In the genomic region with DNA sequence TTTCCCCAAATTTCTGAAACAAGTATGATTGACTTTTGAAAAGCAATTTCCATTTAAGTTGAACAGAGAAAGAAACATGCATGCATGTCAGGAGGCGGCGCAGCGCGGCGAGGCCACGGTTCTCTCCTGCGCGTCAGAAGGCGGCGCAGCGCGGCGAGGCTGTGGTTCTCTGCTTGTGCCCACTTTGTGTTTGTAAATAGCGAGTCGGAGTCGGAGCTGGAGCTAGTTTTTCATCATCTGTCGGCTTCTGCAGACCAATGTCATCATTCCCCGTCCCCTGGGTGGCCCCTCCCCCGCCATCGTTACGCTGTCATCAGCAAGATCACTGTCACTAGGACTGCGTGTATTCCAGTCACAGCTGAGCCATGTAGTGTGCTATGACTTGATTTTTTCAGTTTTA, we compare ENCODE assay signal across 22 cellular contexts. TPM values are rescaled to one million over a fixed set of nuclear protein-coding genes. Genes with fewer than 3 reads are reported as not detected.
DNase-seq lines count a peak whose midpoint lies in the region; ATAC-seq and TF ChIP-seq lines count a peak whose summit lies in the region.
"Had no signal": no experiment of that assay in that cellular context is flagged by ENCODE, and none has a peak within 500 bp of the region (broad histone marks: within the 10 kb centered on the region; RNA-seq: fewer than 3 reads in every experiment).

No MANE protein-coding gene starts in this region.

- no peaks in the 10 kb centered on the region for H3K27me3 ChIP-seq in heart right ventricle
- H3K27me3 ChIP-seq in upper lobe of left lung: no peaks in the 10 kb centered on the region
- H3K27me3 ChIP-seq: esophagus squamous epithelium had no signal

- H3K4me1 Mint-ChIP-seq in endothelial cell (ENCODE audit: unreplicated experiment): peaks cover 51% of the 10 kb centered on the region
- peaks cover 37% of the 10 kb centered on the region for H3K4me1 Mint-ChIP-seq in nephron progenitor cell
- H3K4me1 Mint-ChIP-seq in activated naive CD4-positive, alpha-beta T cell treated with anti-CD3 and anti-CD28 coated beads, Interleukin-2, amount 10 ng/mL, durations not matched to agents 7 days and 5 days: peaks cover 37% of the 10 kb centered on the region

- H3K27ac ChIP-seq in heart right ventricle (peak overlapping the region in 8 of 10 donors; percentile 64 to 91 (median 80)), upper lobe of left lung (peak overlapping the region; percentile 71 to 79 (median 78))

- H3K9me3 ChIP-seq in heart right ventricle (no peaks in the 10 kb centered on the region), upper lobe of left lung (no peaks in the 10 kb centered on the region)
- H3K9me3 ChIP-seq: esophagus squamous epithelium had no signal

- H3K4me3 ChIP-seq in heart right ventricle (peak overlapping the region in 1 of 10 donors; percentile 18), upper lobe of left lung (no peak overlapping the region)

- H3K4me3 Mint-ChIP-seq in endothelial cell (ENCODE audit: unreplicated experiment): no peak overlapping the region
- H3K4me3 Mint-ChIP-seq in nephron progenitor cell: no peak overlapping the region
- no peak overlapping the region for H3K4me3 Mint-ChIP-seq in activated naive CD4-positive, alpha-beta T cell treated with anti-CD3 and anti-CD28 coated beads, Interleukin-2, amount 10 ng/mL, durations not matched to agents 7 days and 5 days
- H3K4me3 Mint-ChIP-seq: activated CD4-positive, alpha-beta T cell treated with anti-CD3 and anti-CD28 coated beads, Interleukin-2, amount 10 ng/mL, durations not matched to agents 7 days and 5 days; activated CD8-positive, alpha-beta memory T cell treated with anti-CD3 and anti-CD28 coated beads, Interleukin-2, amount 10 ng/mL, durations not matched to agents 7 days and 5 days; activated naive CD8-positive, alpha-beta T cell treated with anti-CD3 and anti-CD28 coated beads for 36 hours; stimulated activated naive CD8-positive, alpha-beta T cell treated with anti-CD3 and anti-CD28 coated beads, Interleukin-15, amount 100 ng/mL, for 72 hours; type B pancreatic cell had no signal

- ATAC-seq in heart right ventricle (no peak), Right ventricle myocardium inferior (no peak), upper lobe of left lung (ENCODE audit: low FRiP score in 2 of 2) (no peak)
- ATAC-seq: activated CD8-positive, alpha-beta memory T cell treated with anti-CD3 and anti-CD28 coated beads, Interleukin-2, amount 10 ng/mL, durations not matched to agents 7 days and 5 days; effector memory CD8-positive, alpha-beta T cell; stimulated activated naive CD8-positive, alpha-beta T cell treated with anti-CD3 and anti-CD28 coated beads, Interleukin-15, amount 100 ng/mL, for 72 hours; T-helper 17 cell had no signal

- peak overlapping the region; percentile 58 for H3K27ac Mint-ChIP-seq in endothelial cell (ENCODE audit: unreplicated experiment)
- H3K27ac Mint-ChIP-seq in nephron progenitor cell: peak overlapping the region; percentile 57
- no peak overlapping the region for H3K27ac Mint-ChIP-seq in activated naive CD4-positive, alpha-beta T cell treated with anti-CD3 and anti-CD28 coated beads, Interleukin-2, amount 10 ng/mL, durations not matched to agents 7 days and 5 days
- H3K27ac Mint-ChIP-seq: activated CD4-positive, alpha-beta T cell treated with anti-CD3 and anti-CD28 coated beads, Interleukin-2, amount 10 ng/mL, durations not matched to agents 7 days and 5 days; activated CD8-positive, alpha-beta memory T cell treated with anti-CD3 and anti-CD28 coated beads, Interleukin-2, amount 10 ng/mL, durations not matched to agents 7 days and 5 days; activated naive CD8-positive, alpha-beta T cell treated with anti-CD3 and anti-CD28 coated beads for 36 hours; T-helper 17 cell; type B pancreatic cell had no signal

- peaks cover 8% of the 10 kb centered on the region for H3K36me3 Mint-ChIP-seq in endothelial cell (ENCODE audit: low read depth, unreplicated experiment)
- H3K36me3 Mint-ChIP-seq in nephron progenitor cell (ENCODE audit: low read depth): peaks cover 15% of the 10 kb centered on the region
- H3K36me3 Mint-ChIP-seq in activated naive CD4-positive, alpha-beta T cell treated with anti-CD3 and anti-CD28 coated beads, Interleukin-2, amount 10 ng/mL, durations not matched to agents 7 days and 5 days: peaks cover 9% of the 10 kb centered on the region

- intact Hi-C loops in heart right ventricle (cut with DNase I): loop anchor here in 5 of 10 donors (5.0 kb wide), 3 partner anchors 46 to 69 kb away; partner anchors contain the start of gene INPP5A (in 3 of the 5)
- intact Hi-C loops in Right ventricle myocardium inferior (cut with DNase I): loop anchor here (5.0 kb wide), 1 partner anchor 49 kb away; the partner anchor contains the start of gene INPP5A

- H3K9me3 Mint-ChIP-seq in endothelial cell (ENCODE audit: unreplicated experiment) (no peaks in the 10 kb centered on the region), nephron progenitor cell (peaks cover 14% of the 10 kb centered on the region)
- H3K9me3 Mint-ChIP-seq in activated naive CD4-positive, alpha-beta T cell treated with anti-CD3 and anti-CD28 coated beads, Interleukin-2, amount 10 ng/mL, durations not matched to agents 7 days and 5 days: no peaks in the 10 kb centered on the region
- H3K9me3 Mint-ChIP-seq: activated CD4-positive, alpha-beta T cell treated with anti-CD3 and anti-CD28 coated beads, Interleukin-2, amount 10 ng/mL, durations not matched to agents 7 days and 5 days; effector memory CD8-positive, alpha-beta T cell; stimulated activated naive CD8-positive, alpha-beta T cell treated with anti-CD3 and anti-CD28 coated beads, Interleukin-15, amount 100 ng/mL, for 72 hours; type B pancreatic cell had no signal

- WGBS in heart right ventricle, 2 donors: 92 to 93% methylated on average over 22 of the region's 22 CpGs
- 86 to 93% methylated on average over 22 of the region's 22 CpGs for WGBS in upper lobe of left lung, 2 donors

- CTCF ChIA-PET in activated naive CD4-positive, alpha-beta T cell treated with anti-CD3 and anti-CD28 coated beads, Interleukin-2, amount 10 ng/mL, durations not matched to agents 7 days and 5 days (lab: Charles Lee): no interaction called here

- DNase-seq in heart right ventricle (no peak), Right ventricle myocardium inferior (ENCODE audit: missing footprints) (no peak), endothelial cell (ENCODE audit: low spot score) (no peak), nephron progenitor cell (no peak), upper lobe of left lung (peak in 1 of 2 donors; percentile 88), amniotic stem cell (lab: John Stamatoyannopoulos, UW) (no peak), NCI-H524 (lab: John Stamatoyannopoulos, UW) (no peak)
- DNase-seq in activated naive CD4-positive, alpha-beta T cell treated with anti-CD3 and anti-CD28 coated beads, Interleukin-2, amount 10 ng/mL, durations not matched to agents 7 days and 5 days: no peak
- DNase-seq: activated CD4-positive, alpha-beta T cell treated with anti-CD3 and anti-CD28 coated beads, Interleukin-2, amount 10 ng/mL, durations not matched to agents 7 days and 5 days; activated CD8-positive, alpha-beta memory T cell treated with anti-CD3 and anti-CD28 coated beads, Interleukin-2, amount 10 ng/mL, durations not matched to agents 7 days and 5 days; activated naive CD8-positive, alpha-beta T cell treated with anti-CD3 and anti-CD28 coated beads for 36 hours; cerebellar nuclear complex; effector memory CD8-positive, alpha-beta T cell; esophagus squamous epithelium; NCI-H1417; NCI-H526; nucleus accumbens; retina; stimulated activated CD4-positive, alpha-beta T cell treated with anti-CD3 and anti-CD28 coated beads, Interleukin-4, amount 100 ng/mL, for 4 hours; stimulated activated naive CD8-positive, alpha-beta T cell treated with anti-CD3 and anti-CD28 coated beads, Interleukin-15, amount 100 ng/mL, for 72 hours; T-helper 17 cell had no signal

- H3K27me3 Mint-ChIP-seq in endothelial cell (ENCODE audit: unreplicated experiment): peaks cover 10% of the 10 kb centered on the region
- no peaks in the 10 kb centered on the region for H3K27me3 Mint-ChIP-seq in nephron progenitor cell (ENCODE audit: low read depth, poor library complexity)
- no peaks in the 10 kb centered on the region for H3K27me3 Mint-ChIP-seq in activated naive CD4-positive, alpha-beta T cell treated with anti-CD3 and anti-CD28 coated beads, Interleukin-2, amount 10 ng/mL, durations not matched to agents 7 days and 5 days
- H3K27me3 Mint-ChIP-seq: activated CD4-positive, alpha-beta T cell treated with anti-CD3 and anti-CD28 coated beads, Interleukin-2, amount 10 ng/mL, durations not matched to agents 7 days and 5 days; activated naive CD8-positive, alpha-beta T cell treated with anti-CD3 and anti-CD28 coated beads for 36 hours; effector memory CD8-positive, alpha-beta T cell; stimulated activated naive CD8-positive, alpha-beta T cell treated with anti-CD3 and anti-CD28 coated beads, Interleukin-15, amount 100 ng/mL, for 72 hours; T-helper 17 cell; type B pancreatic cell had no signal

- H3K36me3 ChIP-seq in heart right ventricle (no peaks in the 10 kb centered on the region), upper lobe of left lung (no peaks in the 10 kb centered on the region)
- H3K36me3 ChIP-seq: esophagus squamous epithelium had no signal

- H3K4me1 ChIP-seq in heart right ventricle: peaks cover 49 to 96% (median 85%) of the 10 kb centered on the region in 9 donors
- H3K4me1 ChIP-seq in upper lobe of left lung: peaks cover 67 to 82% (median 71%) of the 10 kb centered on the region in 4 donors

- TF ChIP-seq EP300 in upper lobe of left lung (IDR thresholded peaks at IDR 0.05): no peak

- TF ChIP-seq CTCF in heart right ventricle (IDR thresholded peaks at IDR 0.05) (no peak), endothelial cell (IDR thresholded peaks at IDR 0.05; ENCODE audit: unreplicated experiment) (no peak), nephron progenitor cell (IDR thresholded peaks at IDR 0.05) (no peak), upper lobe of left lung (IDR thresholded peaks at IDR 0.05) (no peak)

- TF ChIP-seq POLR2A in upper lobe of left lung (IDR thresholded peaks at IDR 0.05): no peak

RNA-seq across cellular contexts. Expression of gene INPP5A, which starts 49.1 kb away (rescaled TPM):
- 100 to 1,000 TPM in 8 of 10 donors, 10 to 100 TPM in 2; 92.6 to 122 (median 109) TPM for total RNA-seq in heart right ventricle
- 10 to 100 TPM; 30.4 to 45.1 TPM for polyA plus RNA-seq in heart right ventricle
- total RNA-seq in Right ventricle myocardium inferior: 108 TPM
- total RNA-seq in endothelial cell (ENCODE audit: unreplicated experiment): 45.2 TPM
- total RNA-seq in upper lobe of left lung: 10 to 100 TPM; 28.6 to 81.7 (median 44.8) TPM
